In genomic region chr2:218252509-218253247, GRCh38 we compare ENCODE assay signal across 13 cellular contexts. TPM values are rescaled to one million over a fixed set of nuclear protein-coding genes. Genes with fewer than 3 reads are reported as not detected.
DNase-seq lines count a peak whose midpoint lies in the region; ATAC-seq and TF ChIP-seq lines count a peak whose summit lies in the region.
"Had no signal": no experiment of that assay in that cellular context is flagged by ENCODE, and none has a peak within 500 bp of the region (broad histone marks: within the 10 kb centered on the region; RNA-seq: fewer than 3 reads in every experiment).

No MANE protein-coding gene starts in this region.

- ATAC-seq in memory B cell (ENCODE audit: low read depth) (no peak), HG02759 (IDR thresholded peaks at IDR 0.05; ENCODE audit: unreplicated experiment) (no peak), GM21526 (IDR thresholded peaks at IDR 0.05; ENCODE audit: low FRiP score, unreplicated experiment) (no peak)
- ATAC-seq: K562 had no signal

- DNase-seq in CD14-positive monocyte (ENCODE audit: low spot score): no peak
- peak; percentile 44 for DNase-seq in HCEC 1CT
- no peak for DNase-seq in memory B cell (ENCODE audit: low spot score in 2 of 2)
- no peak for DNase-seq in mucosa of gallbladder (ENCODE audit: low spot score)
- DNase-seq in NCI-H2227 (lab: John Stamatoyannopoulos, UW; ENCODE audit: unreplicated experiment): no peak
- DNase-seq: activated CD4-positive, alpha-beta T cell treated with anti-CD3 and anti-CD28 coated beads, Interleukin-2, amount 50 U/mL, for 48 hours; mammary epithelial cell; NCI-H446 had no signal

- intact Hi-C loops in CD14-positive monocyte (cut with micrococcal nuclease): no loop called here

- peaks cover 50% of the 10 kb centered on the region for H3K4me1 Mint-ChIP-seq in CD14-positive monocyte
- peaks cover 28% of the 10 kb centered on the region for H3K4me1 Mint-ChIP-seq in activated naive CD8-positive, alpha-beta T cell (ENCODE audit: low read depth)
- peaks cover 4% of the 10 kb centered on the region for H3K4me1 Mint-ChIP-seq in memory B cell

- peak overlapping the region; percentile 48 to 85 (median 61) for H3K27ac Mint-ChIP-seq in CD14-positive monocyte
- peak overlapping the region; percentile 38 for H3K27ac Mint-ChIP-seq in activated naive CD8-positive, alpha-beta T cell
- peak overlapping the region; percentile 66 for H3K27ac Mint-ChIP-seq in memory B cell

- H3K4me3 Mint-ChIP-seq in CD14-positive monocyte (no peak overlapping the region), memory B cell (no peak overlapping the region)
- no peak overlapping the region for H3K4me3 Mint-ChIP-seq in activated naive CD8-positive, alpha-beta T cell

- no peaks in the 10 kb centered on the region for H3K9me3 Mint-ChIP-seq in CD14-positive monocyte
- H3K9me3 Mint-ChIP-seq in activated naive CD8-positive, alpha-beta T cell (ENCODE audit: low read depth): no peaks in the 10 kb centered on the region
- H3K9me3 Mint-ChIP-seq in memory B cell: no peaks in the 10 kb centered on the region

- no peak for TF ChIP-seq CTCF in CD14-positive monocyte (IDR thresholded peaks at IDR 0.05)

- no peaks in the 10 kb centered on the region for H3K27me3 Mint-ChIP-seq in CD14-positive monocyte (ENCODE audit: low read depth in 3 of 3)
- H3K27me3 Mint-ChIP-seq in activated naive CD8-positive, alpha-beta T cell: no peaks in the 10 kb centered on the region
- no peaks in the 10 kb centered on the region for H3K27me3 Mint-ChIP-seq in memory B cell

- H3K36me3 Mint-ChIP-seq in CD14-positive monocyte (peaks cover 78 to 88% of the 10 kb centered on the region in 2 donors), memory B cell (peaks cover 37% of the 10 kb centered on the region)
- H3K36me3 Mint-ChIP-seq in activated naive CD8-positive, alpha-beta T cell: peaks cover 12% of the 10 kb centered on the region

RNA-seq across cellular contexts. Expression of gene GPBAR1, which starts 8.1 kb away (rescaled TPM):
- 100 to 1,000 TPM; 143 to 181 TPM for polyA plus RNA-seq in CD14-positive monocyte
- 49.3 TPM for total RNA-seq in mucosa of gallbladder
- total RNA-seq: frontal cortex, K562 had no signal
- polyA plus RNA-seq: K562 had no signal

RNA-seq across cellular contexts. Expression of gene AAMP, which starts 17.3 kb away (rescaled TPM):
- polyA plus RNA-seq in CD14-positive monocyte: 10 to 100 TPM; 90.8 to 98.7 TPM
- total RNA-seq in mucosa of gallbladder: 114 TPM

RNA-seq across cellular contexts. Expression of gene PNKD, which starts 17.6 kb away (rescaled TPM):
- 10 to 100 TPM; 79.8 to 92.0 TPM for polyA plus RNA-seq in CD14-positive monocyte
- total RNA-seq in mucosa of gallbladder: 154 TPM

RNA-seq across cellular contexts. Expression of gene ARPC2, which starts 35.7 kb away (rescaled TPM):
- polyA plus RNA-seq in CD14-positive monocyte: 1,000 to 10,000 TPM; 1,162 to 1,227 TPM
- 239 TPM for total RNA-seq in mucosa of gallbladder

RNA-seq across cellular contexts. Expression of gene TMBIM1, which starts 39.6 kb away (rescaled TPM):
- 100 to 1,000 TPM; 129 to 139 TPM for polyA plus RNA-seq in CD14-positive monocyte
- total RNA-seq in mucosa of gallbladder: 388 TPM
